Comparison of ENCODE assay signal across 1 cellular context in the genomic region with DNA sequence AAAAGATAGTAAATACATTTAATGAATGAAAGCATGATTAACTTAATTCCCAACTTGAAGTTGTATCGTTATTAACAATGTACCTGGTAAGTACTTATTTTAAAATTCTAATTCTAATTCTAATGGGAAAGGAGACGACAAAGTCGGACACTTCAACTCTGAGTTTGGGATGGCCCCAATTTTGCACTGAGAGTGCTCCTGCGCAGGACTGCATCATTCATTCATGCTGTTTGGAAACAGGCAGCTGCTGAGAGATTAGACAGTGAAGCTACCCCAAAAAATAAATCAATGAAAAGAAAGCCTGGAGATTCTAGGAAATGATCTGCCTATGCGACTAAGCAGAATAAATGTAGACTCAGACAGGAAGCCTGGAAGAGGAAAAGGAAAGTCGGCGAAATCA.
TF ChIP-seq lines count a peak whose summit lies in the region.

No MANE protein-coding gene starts in this region.

TF ChIP-seq in HepG2, 621 proteins besides CTCF, POLR2A, EP300 and RAD21 (continued from another document):
- TF ChIP-seq, protein P1, sequence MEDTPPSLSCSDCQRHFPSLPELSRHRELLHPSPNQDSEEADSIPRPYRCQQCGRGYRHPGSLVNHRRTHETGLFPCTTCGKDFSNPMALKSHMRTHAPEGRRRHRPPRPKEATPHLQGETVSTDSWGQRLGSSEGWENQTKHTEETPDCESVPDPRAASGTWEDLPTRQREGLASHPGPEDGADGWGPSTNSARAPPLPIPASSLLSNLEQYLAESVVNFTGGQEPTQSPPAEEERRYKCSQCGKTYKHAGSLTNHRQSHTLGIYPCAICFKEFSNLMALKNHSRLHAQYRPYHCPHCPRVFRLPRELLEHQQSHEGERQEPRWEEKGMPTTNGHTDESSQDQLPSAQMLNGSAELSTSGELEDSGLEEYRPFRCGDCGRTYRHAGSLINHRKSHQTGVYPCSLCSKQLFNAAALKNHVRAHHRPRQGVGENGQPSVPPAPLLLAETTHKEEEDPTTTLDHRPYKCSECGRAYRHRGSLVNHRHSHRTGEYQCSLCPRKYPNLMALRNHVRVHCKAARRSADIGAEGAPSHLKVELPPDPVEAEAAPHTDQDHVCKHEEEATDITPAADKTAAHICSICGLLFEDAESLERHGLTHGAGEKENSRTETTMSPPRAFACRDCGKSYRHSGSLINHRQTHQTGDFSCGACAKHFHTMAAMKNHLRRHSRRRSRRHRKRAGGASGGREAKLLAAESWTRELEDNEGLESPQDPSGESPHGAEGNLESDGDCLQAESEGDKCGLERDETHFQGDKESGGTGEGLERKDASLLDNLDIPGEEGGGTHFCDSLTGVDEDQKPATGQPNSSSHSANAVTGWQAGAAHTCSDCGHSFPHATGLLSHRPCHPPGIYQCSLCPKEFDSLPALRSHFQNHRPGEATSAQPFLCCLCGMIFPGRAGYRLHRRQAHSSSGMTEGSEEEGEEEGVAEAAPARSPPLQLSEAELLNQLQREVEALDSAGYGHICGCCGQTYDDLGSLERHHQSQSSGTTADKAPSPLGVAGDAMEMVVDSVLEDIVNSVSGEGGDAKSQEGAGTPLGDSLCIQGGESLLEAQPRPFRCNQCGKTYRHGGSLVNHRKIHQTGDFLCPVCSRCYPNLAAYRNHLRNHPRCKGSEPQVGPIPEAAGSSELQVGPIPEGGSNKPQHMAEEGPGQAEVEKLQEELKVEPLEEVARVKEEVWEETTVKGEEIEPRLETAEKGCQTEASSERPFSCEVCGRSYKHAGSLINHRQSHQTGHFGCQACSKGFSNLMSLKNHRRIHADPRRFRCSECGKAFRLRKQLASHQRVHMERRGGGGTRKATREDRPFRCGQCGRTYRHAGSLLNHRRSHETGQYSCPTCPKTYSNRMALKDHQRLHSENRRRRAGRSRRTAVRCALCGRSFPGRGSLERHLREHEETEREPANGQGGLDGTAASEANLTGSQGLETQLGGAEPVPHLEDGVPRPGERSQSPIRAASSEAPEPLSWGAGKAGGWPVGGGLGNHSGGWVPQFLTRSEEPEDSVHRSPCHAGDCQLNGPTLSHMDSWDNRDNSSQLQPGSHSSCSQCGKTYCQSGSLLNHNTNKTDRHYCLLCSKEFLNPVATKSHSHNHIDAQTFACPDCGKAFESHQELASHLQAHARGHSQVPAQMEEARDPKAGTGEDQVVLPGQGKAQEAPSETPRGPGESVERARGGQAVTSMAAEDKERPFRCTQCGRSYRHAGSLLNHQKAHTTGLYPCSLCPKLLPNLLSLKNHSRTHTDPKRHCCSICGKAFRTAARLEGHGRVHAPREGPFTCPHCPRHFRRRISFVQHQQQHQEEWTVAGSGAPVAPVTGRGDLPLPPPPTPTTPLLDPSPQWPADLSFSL (CRISPR knock-in tag; IDR thresholded peaks at IDR 0.05) = no peak
- TF ChIP-seq, protein P2, sequence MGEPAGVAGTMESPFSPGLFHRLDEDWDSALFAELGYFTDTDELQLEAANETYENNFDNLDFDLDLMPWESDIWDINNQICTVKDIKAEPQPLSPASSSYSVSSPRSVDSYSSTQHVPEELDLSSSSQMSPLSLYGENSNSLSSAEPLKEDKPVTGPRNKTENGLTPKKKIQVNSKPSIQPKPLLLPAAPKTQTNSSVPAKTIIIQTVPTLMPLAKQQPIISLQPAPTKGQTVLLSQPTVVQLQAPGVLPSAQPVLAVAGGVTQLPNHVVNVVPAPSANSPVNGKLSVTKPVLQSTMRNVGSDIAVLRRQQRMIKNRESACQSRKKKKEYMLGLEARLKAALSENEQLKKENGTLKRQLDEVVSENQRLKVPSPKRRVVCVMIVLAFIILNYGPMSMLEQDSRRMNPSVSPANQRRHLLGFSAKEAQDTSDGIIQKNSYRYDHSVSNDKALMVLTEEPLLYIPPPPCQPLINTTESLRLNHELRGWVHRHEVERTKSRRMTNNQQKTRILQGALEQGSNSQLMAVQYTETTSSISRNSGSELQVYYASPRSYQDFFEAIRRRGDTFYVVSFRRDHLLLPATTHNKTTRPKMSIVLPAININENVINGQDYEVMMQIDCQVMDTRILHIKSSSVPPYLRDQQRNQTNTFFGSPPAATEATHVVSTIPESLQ (CRISPR knock-in tag; conservative IDR thresholded peaks at IDR 0.05) = no peak
- TF ChIP-seq SRF (IDR thresholded peaks at IDR 0.05; ENCODE audit: low read depth, low read length) (no peak), FLYWCH1 (CRISPR knock-in tag; IDR thresholded peaks at IDR 0.05) (no peak), MBD4 (IDR thresholded peaks at IDR 0.05; ENCODE audit: borderline replicate concordance, low read length) (no peak), ZNF12 (CRISPR knock-in tag; IDR thresholded peaks at IDR 0.05) (no peak), ZNF331 (CRISPR knock-in tag; IDR thresholded peaks at IDR 0.05) (no peak), MTF1 (CRISPR knock-in tag; IDR thresholded peaks at IDR 0.05) (no peak), TARDBP (CRISPR knock-in tag; IDR thresholded peaks at IDR 0.05) (no peak), ZFP36 (IDR thresholded peaks at IDR 0.05; ENCODE audit: borderline replicate concordance, low read depth, low read length, partially characterized antibody) (no peak), ZNF546 (CRISPR knock-in tag; conservative IDR thresholded peaks at IDR 0.05) (no peak), MTF2 (CRISPR knock-in tag; IDR thresholded peaks at IDR 0.05; ENCODE audit: borderline replicate concordance) (no peak), ZNF703 (CRISPR knock-in tag; IDR thresholded peaks at IDR 0.05; ENCODE audit: borderline replicate concordance) (no peak)
- TF ChIP-seq, protein P3, sequence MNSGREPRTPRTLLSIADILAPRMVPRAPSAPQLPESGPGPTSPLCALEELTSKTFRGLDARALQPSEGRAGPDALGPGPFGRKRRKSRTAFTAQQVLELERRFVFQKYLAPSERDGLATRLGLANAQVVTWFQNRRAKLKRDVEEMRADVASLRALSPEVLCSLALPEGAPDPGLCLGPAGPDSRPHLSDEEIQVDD (CRISPR knock-in tag; IDR thresholded peaks at IDR 0.05; ENCODE audit: borderline replicate concordance) = no peak
TF ChIP-seq in HepG2: peak in this region for 0.
